In the genomic region with DNA sequence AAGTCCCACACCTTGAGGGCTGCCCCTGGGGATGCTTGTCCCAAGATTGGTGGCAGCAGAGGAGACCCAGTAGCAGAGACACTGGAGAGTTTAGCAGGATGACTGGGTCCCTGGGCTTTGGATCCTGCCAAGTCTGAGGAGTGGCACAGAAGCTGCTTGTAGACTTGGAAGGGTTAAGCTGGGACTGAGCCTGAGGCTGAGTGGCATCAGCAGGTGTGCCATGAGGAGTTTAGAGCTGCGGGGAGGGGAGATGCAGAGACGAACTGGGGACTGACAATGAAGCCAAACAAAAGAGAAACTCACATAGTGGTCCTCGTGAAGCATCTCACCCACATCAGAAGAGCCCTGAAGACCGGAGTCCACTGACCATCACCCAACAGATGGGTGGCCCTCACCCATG, we compare ENCODE assay signal across 15 cellular contexts.
A peak's percentile ranks its signal among the peaks of the same experiment; 100 is the strongest.
DNase-seq lines count a peak whose midpoint lies in the region; TF ChIP-seq lines count a peak whose summit lies in the region.
"Had no signal": no experiment of that assay in that cellular context is flagged by ENCODE, and none has a peak within 500 bp of the region (broad histone marks: within the 10 kb centered on the region; RNA-seq: fewer than 3 reads in every experiment).

No MANE protein-coding gene starts in this region.

- H3K9me3 ChIP-seq in trophoblast cell (ENCODE audit: insufficient read depth, low read depth, low read length): peaks cover 2% of the 10 kb centered on the region
- H3K9me3 ChIP-seq: BLaER1 had no signal

- no peak overlapping the region for H3K27ac ChIP-seq in trophoblast cell (ENCODE audit: low read depth, low read length)
- H3K27ac ChIP-seq: BLaER1 had no signal

- H2BK5ac ChIP-seq in trophoblast cell (ENCODE audit: low read depth, low read length, poor library complexity): no peak overlapping the region

- H3K18ac ChIP-seq in trophoblast cell (ENCODE audit: low read length): no peak overlapping the region

- no peak overlapping the region for H2BK120ac ChIP-seq in trophoblast cell (ENCODE audit: insufficient read depth, low read length, poor library complexity)

- H3K4me3 ChIP-seq in trophoblast cell (ENCODE audit: low read depth, low read length): peak overlapping the region; percentile 5
- H3K4me3 ChIP-seq: BLaER1, GM23338 had no signal

- no peaks in the 10 kb centered on the region for H3K36me3 ChIP-seq in trophoblast cell (ENCODE audit: control insufficient read depth in 1 of 2, insufficient read depth in 2 of 2, low read length in 2 of 2)
- H3K36me3 ChIP-seq: BLaER1 had no signal

- no peak overlapping the region for H3K4me2 ChIP-seq in trophoblast cell (ENCODE audit: low read length)
- H3K4me2 ChIP-seq: BLaER1, GM23338 had no signal

- WGBS in trophoblast cell (ENCODE audit: extremely low coverage, insufficient coverage, insufficient read length): no CpG with 5 or more reads among the region's 4 CpGs

- no peak overlapping the region for H3K9ac ChIP-seq in trophoblast cell (ENCODE audit: low read length)
- H3K9ac ChIP-seq: BLaER1 had no signal

- H3K27me3 ChIP-seq in trophoblast cell (ENCODE audit: insufficient read depth, low read length): no peaks in the 10 kb centered on the region
- H3K27me3 ChIP-seq: BLaER1 had no signal

- no peak overlapping the region for H4K8ac ChIP-seq in trophoblast cell (ENCODE audit: low read depth, low read length)

- H2AK5ac ChIP-seq in trophoblast cell (ENCODE audit: low read length): no peak overlapping the region

- no peak overlapping the region for H3K4ac ChIP-seq in trophoblast cell (ENCODE audit: low read depth, low read length)

- H4K91ac ChIP-seq in trophoblast cell (ENCODE audit: low read depth, low read length): no peak overlapping the region

- peak; percentile 16 for DNase-seq in NCI-H510A treated with DMSO at 0.1 percent for 48 hours (lab: John Stamatoyannopoulos, UW)
- no peak for DNase-seq in NCI-H510A (lab: John Stamatoyannopoulos, UW)
- peak; percentile 12 for DNase-seq in NCI-H524 treated with DMSO at 0.1 percent for 48 hours (lab: John Stamatoyannopoulos, UW)
- no peak for DNase-seq in trophoblast cell
- no peak for DNase-seq in erythroblast (lab: John Stamatoyannopoulos, UW)
- no peak for DNase-seq in T1000 (lab: John Stamatoyannopoulos, UW)
- DNase-seq in HuH-7 (ENCODE audit: low spot score): no peak
- DNase-seq: 8988T; Calu3; CD4-positive, alpha-beta memory T cell; DMS79 treated with DMSO at 0.1 percent for 48 hours; GF-D8; HCEC 1CT had no signal

- H4K12ac ChIP-seq in trophoblast cell (ENCODE audit: low read depth, low read length): no peak overlapping the region

- H2BK12ac ChIP-seq in trophoblast cell (ENCODE audit: low read length): no peak overlapping the region

- no peak for TF ChIP-seq POLR2A in erythroblast (IDR thresholded peaks at IDR 0.05; ENCODE audit: low read length)

- H2AFZ ChIP-seq in trophoblast cell (ENCODE audit: insufficient read depth, low read length, poor library complexity): no peak overlapping the region
- H2AFZ ChIP-seq: GM23338 had no signal

- H3K79me2 ChIP-seq in trophoblast cell (ENCODE audit: control insufficient read depth, insufficient read depth, low read length, poor library complexity): no peaks in the 10 kb centered on the region

- H3K4me1 ChIP-seq in trophoblast cell (ENCODE audit: control insufficient read depth in 1 of 2, insufficient read depth in 2 of 2, low read length in 2 of 2): no peaks in the 10 kb centered on the region
- H3K4me1 ChIP-seq: BLaER1 had no signal

- no peak overlapping the region for H3K23ac ChIP-seq in trophoblast cell (ENCODE audit: low read length)

- no peak overlapping the region for H3K14ac ChIP-seq in trophoblast cell (ENCODE audit: low read length)

- H3K79me1 ChIP-seq in trophoblast cell (ENCODE audit: low read length): no peaks in the 10 kb centered on the region

Comparison
In these comparisons a context has a peak if more than half of its experiments do, and no peak if none do; other contexts are left out.
1. DNase-seq: peak in NCI-H510A treated with DMSO at 0.1 percent for 48 hours (single experiment) and NCI-H524 treated with DMSO at 0.1 percent for 48 hours (single experiment); none in NCI-H510A (single experiment), trophoblast cell (0 of 2), erythroblast (0 of 2), T1000 (single experiment) and HuH-7 (single experiment).